ENCODE assay signal across 20 cellular contexts in the genomic region with DNA sequence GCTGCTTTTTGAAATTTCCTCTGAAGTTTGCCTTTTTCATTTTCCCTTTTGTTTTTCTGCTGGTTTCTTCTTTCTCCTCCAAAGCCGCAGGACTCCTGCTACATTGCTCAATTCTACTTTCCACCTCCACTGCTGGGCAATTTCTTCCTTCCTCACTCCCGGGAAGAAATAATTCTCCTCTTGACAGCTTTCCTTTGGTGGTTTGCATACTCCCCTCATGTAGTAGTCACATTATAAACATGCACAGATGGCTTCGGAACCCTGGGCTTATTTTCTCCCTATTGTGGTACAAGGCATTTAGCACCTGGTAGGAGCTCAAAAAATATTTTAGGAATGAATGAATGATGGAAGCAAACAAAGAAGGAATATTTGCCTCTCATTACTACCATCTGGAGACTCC.
A peak's percentile ranks its signal among the peaks of the same experiment; 100 is the strongest.
DNase-seq lines count a peak whose midpoint lies in the region; ATAC-seq and TF ChIP-seq lines count a peak whose summit lies in the region.
"Had no signal": no experiment of that assay in that cellular context is flagged by ENCODE, and none has a peak within 500 bp of the region (broad histone marks: within the 10 kb centered on the region; RNA-seq: fewer than 3 reads in every experiment).

No MANE protein-coding gene starts in this region.

- H3F3A ChIP-seq in MM.1S (ENCODE audit: insufficient read depth, low read length) = no peaks in the 10 kb centered on the region

- H3K36me3 ChIP-seq in tibial artery = no peaks in the 10 kb centered on the region
- H3K36me3 ChIP-seq in CD8-positive, alpha-beta memory T cell (ENCODE audit: insufficient read depth, low read length) = no peaks in the 10 kb centered on the region
- H3K36me3 ChIP-seq in MM.1S (replicated peaks; ENCODE audit: insufficient read depth, low read length) = no peaks in the 10 kb centered on the region
- H3K36me3 ChIP-seq: BLaER1 treated with 17β-estradiol and CSF1 and Interleukin-3, amounts not matched to agents 10 nM and 100 nM had no signal

- no peaks in the 10 kb centered on the region for H3K9me3 ChIP-seq in tibial artery
- H3K9me3 ChIP-seq in CD8-positive, alpha-beta memory T cell (ENCODE audit: low read length) = no peaks in the 10 kb centered on the region
- H3K9me3 ChIP-seq in MM.1S (replicated peaks; ENCODE audit: insufficient read depth, low read length) = no peaks in the 10 kb centered on the region

- H3K4me3 Mint-ChIP-seq in CD8-positive, alpha-beta memory T cell = no peak overlapping the region
- H3K4me3 Mint-ChIP-seq: CD4-positive, alpha-beta memory T cell; T-helper 1 cell treated with Interleukin-12 subunit alpha and Interleukin-12 subunit beta and Interleukin-4 antibody, amounts not matched to agents 30 μg/mL and 1 μg/mL, for 36 hours had no signal

- H3K9ac ChIP-seq in MM.1S (ENCODE audit: low read length) = no peak overlapping the region
- H3K9ac ChIP-seq: BLaER1 treated with 17β-estradiol and CSF1 and Interleukin-3, amounts not matched to agents 10 nM and 100 nM had no signal

- H3K4me1 Mint-ChIP-seq in CD8-positive, alpha-beta memory T cell = no peaks in the 10 kb centered on the region
- H3K4me1 Mint-ChIP-seq: CD4-positive, alpha-beta memory T cell had no signal

- CTCF ChIA-PET in CD8-positive, alpha-beta memory T cell (lab: Charles Lee) = no interaction called here

- H3K27me3 Mint-ChIP-seq in CD8-positive, alpha-beta memory T cell = no peaks in the 10 kb centered on the region
- H3K27me3 Mint-ChIP-seq: CD4-positive, alpha-beta memory T cell had no signal

- peaks cover 0 to 52% (median 19%) of the 10 kb centered on the region in 4 donors for H3K4me1 ChIP-seq in tibial artery
- no peaks in the 10 kb centered on the region for H3K4me1 ChIP-seq in CD8-positive, alpha-beta memory T cell (ENCODE audit: insufficient read depth, low read length)
- no peaks in the 10 kb centered on the region for H3K4me1 ChIP-seq in MM.1S (ENCODE audit: low read length)

- no peaks in the 10 kb centered on the region for H3K79me2 ChIP-seq in MM.1S (ENCODE audit: low read length)

- no peaks in the 10 kb centered on the region for H4K20me1 ChIP-seq in MM.1S (ENCODE audit: insufficient read depth, low read length)
- H4K20me1 ChIP-seq: BLaER1 treated with 17β-estradiol and CSF1 and Interleukin-3, amounts not matched to agents 10 nM and 100 nM had no signal

- H3K4me2 ChIP-seq in MM.1S (ENCODE audit: low read depth, low read length) = no peak overlapping the region

- in situ Hi-C loops in G401 (cut with HindIII; ENCODE audit: low sequenced_read_pairs) = no loop called here

- H3K9me2 ChIP-seq in MM.1S (replicated peaks; ENCODE audit: insufficient read depth, low read length) = no peaks in the 10 kb centered on the region

- intact Hi-C loops in tibial artery (cut with DNase I; ENCODE audit: low total_unique reads) = no loop called here

- no peaks in the 10 kb centered on the region for H3K36me3 Mint-ChIP-seq in CD8-positive, alpha-beta memory T cell
- H3K36me3 Mint-ChIP-seq: CD4-positive, alpha-beta memory T cell had no signal

- H3K27ac ChIP-seq in tibial artery (peak overlapping the region; percentile 32 to 51), MM.1S (ENCODE audit: low read length) (no peak overlapping the region)
- no peak overlapping the region for H3K27ac ChIP-seq in CD8-positive, alpha-beta memory T cell (ENCODE audit: low read depth, low read length)
- H3K27ac ChIP-seq: BLaER1 treated with 17β-estradiol and CSF1 and Interleukin-3, amounts not matched to agents 10 nM and 100 nM had no signal

- H3K9me3 Mint-ChIP-seq in CD8-positive, alpha-beta memory T cell = peaks cover 0 to 11% (median 3%) of the 10 kb centered on the region in 5 donors

- DNase-seq in G401 (ENCODE audit: low spot score) (peak; percentile 11), RPMI7951 (ENCODE audit: low read depth) (peak; percentile 36), fibroblast of mammary gland (ENCODE audit: low read depth) (peak; percentile 65), tibial artery (no peak), MM.1S (no peak)
- DNase-seq in CD8-positive, alpha-beta memory T cell = no peak
- DNase-seq: CD4-positive, alpha-beta memory T cell; GDM1; GOT3; HCEC 1CT; KBM-7; NCI-H1417; NCI-H187; NCI-H446; NCI-H526; OCI-M1; Right ventricle myocardium superior had no signal

- POLR2A ChIA-PET in CD8-positive, alpha-beta memory T cell (lab: Charles Lee) = no interaction called here

- H3K4me3 ChIP-seq in fibroblast of mammary gland (ENCODE audit: control insufficient read depth, low read depth, low read length) = no peak overlapping the region
- no peak overlapping the region for H3K4me3 ChIP-seq in tibial artery
- H3K4me3 ChIP-seq in CD8-positive, alpha-beta memory T cell (ENCODE audit: low read length) = no peak overlapping the region
- H3K4me3 ChIP-seq in MM.1S (ENCODE audit: low read length) = no peak overlapping the region
- H3K4me3 ChIP-seq: BLaER1 treated with 17β-estradiol and CSF1 and Interleukin-3, amounts not matched to agents 10 nM and 100 nM had no signal

- H3K27me3 ChIP-seq in tibial artery = no peaks in the 10 kb centered on the region
- H3K27me3 ChIP-seq in CD8-positive, alpha-beta memory T cell (ENCODE audit: insufficient read depth, low read length, poor library complexity, severe bottlenecking) = no peaks in the 10 kb centered on the region
- no peaks in the 10 kb centered on the region for H3K27me3 ChIP-seq in MM.1S (replicated peaks; ENCODE audit: insufficient read depth, low read length)
- H3K27me3 ChIP-seq: BLaER1 treated with 17β-estradiol and CSF1 and Interleukin-3, amounts not matched to agents 10 nM and 100 nM had no signal

- no peak for ATAC-seq in GM21737 (IDR thresholded peaks at IDR 0.05; ENCODE audit: unreplicated experiment)

- H3K27ac Mint-ChIP-seq in CD8-positive, alpha-beta memory T cell = no peak overlapping the region
- H3K27ac Mint-ChIP-seq: CD4-positive, alpha-beta memory T cell; T-helper 1 cell treated with Interleukin-12 subunit alpha and Interleukin-12 subunit beta and Interleukin-4 antibody, amounts not matched to agents 30 μg/mL and 1 μg/mL, for 36 hours had no signal

- no peak overlapping the region for H2AFZ ChIP-seq in MM.1S (ENCODE audit: low read length)

- TF ChIP-seq CTCF in fibroblast of mammary gland (conservative IDR thresholded peaks at IDR 0.05; ENCODE audit: control insufficient read depth, insufficient read depth, low read depth, low read length) (no peak), tibial artery (IDR thresholded peaks at IDR 0.05) (no peak), MM.1S (IDR thresholded peaks at IDR 0.05; ENCODE audit: low read length) (no peak)

Comparison
In these comparisons a context has a peak if more than half of its experiments do, and no peak if none do; other contexts are left out.
1. DNase-seq: peak in G401 (single experiment), RPMI7951 (single experiment) and fibroblast of mammary gland (single experiment); none in tibial artery (0 of 2), CD8-positive, alpha-beta memory T cell (0 of 5) and MM.1S (single experiment).
2. H3K27ac ChIP-seq: peak in tibial artery (2 of 2); none in CD8-positive, alpha-beta memory T cell (single experiment) and MM.1S (single experiment).